ENCODE assay signal across 8 cellular contexts in the genomic region with DNA sequence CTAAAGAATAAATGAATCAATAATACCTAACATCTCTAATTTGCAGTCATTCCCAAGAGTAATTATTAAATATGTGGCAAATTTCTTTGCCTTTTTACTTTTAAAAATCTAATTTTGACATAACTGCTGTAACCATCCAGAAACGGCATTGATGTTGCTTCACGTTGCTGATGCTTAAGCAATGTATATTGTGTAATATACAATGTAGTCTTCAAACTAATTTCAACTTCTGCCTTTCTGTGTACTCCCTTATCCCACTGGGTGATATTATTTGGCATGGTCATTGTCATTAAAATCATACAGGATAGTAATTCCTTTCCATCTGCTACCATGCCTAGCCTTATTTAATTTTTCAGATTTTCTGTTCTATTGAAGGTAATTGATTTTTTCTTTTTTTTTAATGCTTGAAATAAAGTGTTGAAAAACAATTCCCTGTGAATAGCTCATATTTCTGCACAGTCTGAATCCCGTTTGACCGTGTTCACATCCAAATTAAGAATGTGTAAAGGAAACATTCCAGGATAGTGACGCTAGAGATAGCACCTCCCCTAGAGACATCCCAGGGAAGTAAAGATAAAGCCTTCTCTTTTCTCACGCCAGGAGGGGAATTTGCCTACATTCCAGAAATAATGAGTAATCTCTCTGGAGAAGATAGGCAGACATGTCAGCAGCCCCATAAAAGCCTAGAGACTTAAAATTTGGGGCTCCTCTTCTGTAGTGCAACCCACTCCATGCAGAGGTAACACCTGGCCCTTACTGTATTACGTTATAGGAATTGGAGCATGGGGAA. TPM values are rescaled to one million over a fixed set of nuclear protein-coding genes. Genes with fewer than 3 reads are reported as not detected.
A peak's percentile ranks its signal among the peaks of the same experiment; 100 is the strongest.
DNase-seq lines count a peak whose midpoint lies in the region; ATAC-seq and TF ChIP-seq lines count a peak whose summit lies in the region.

No MANE protein-coding gene starts in this region.

- no peaks in the 10 kb centered on the region for H3K27me3 Mint-ChIP-seq in progenitor cell of endocrine pancreas

- no peak for TF ChIP-seq CTCF in progenitor cell of endocrine pancreas (IDR thresholded peaks at IDR 0.05; ENCODE audit: unreplicated experiment)

- H3K4me1 Mint-ChIP-seq in progenitor cell of endocrine pancreas (ENCODE audit: low read depth): peaks cover 5% of the 10 kb centered on the region

- in situ Hi-C loops in SK-MEL-5 (cut with HindIII; ENCODE audit: low pct_unique_long_range_greater_than_20kb, low sequenced_read_pairs): no loop called here

- no peaks in the 10 kb centered on the region for H3K27me3 ChIP-seq in H7 (ENCODE audit: control insufficient read depth, insufficient read depth, low read length)

- DNase-seq in H7 (peak; percentile 38), SK-MEL-5 (ENCODE audit: low read depth, low spot score) (peak; percentile 65), foreskin melanocyte (peak; percentile 93), progenitor cell of endocrine pancreas (ENCODE audit: low spot score, unreplicated experiment) (no peak), SHP77 treated with DMSO at 0.1 percent for 48 hours (lab: John Stamatoyannopoulos, UW) (no peak), NCI-H2196 (lab: John Stamatoyannopoulos, UW; ENCODE audit: unreplicated experiment) (no peak)

- peaks cover 20% of the 10 kb centered on the region for H3K36me3 Mint-ChIP-seq in progenitor cell of endocrine pancreas (ENCODE audit: insufficient read depth)

- H3K27ac Mint-ChIP-seq in progenitor cell of endocrine pancreas: peak overlapping the region; percentile 5

- H3K36me3 ChIP-seq in H7 (replicated peaks; ENCODE audit: control insufficient read depth, insufficient read depth, low read length): no peaks in the 10 kb centered on the region; the same call in 1 of the 2 replicates

- H3K4me3 Mint-ChIP-seq in progenitor cell of endocrine pancreas (ENCODE audit: low read depth): no peak overlapping the region

- no peak for ATAC-seq in GM19324 (IDR thresholded peaks at IDR 0.05; ENCODE audit: low FRiP score, unreplicated experiment)
- no peak for ATAC-seq in GM18867 (IDR thresholded peaks at IDR 0.05; ENCODE audit: unreplicated experiment)

- H3K9me3 Mint-ChIP-seq in progenitor cell of endocrine pancreas (ENCODE audit: low read depth): peaks cover 8% of the 10 kb centered on the region

- no peak overlapping the region for H3K4me3 ChIP-seq in H7 (ENCODE audit: insufficient read depth, low read depth, low read length)

RNA-seq across cellular contexts. Expression of a gene that starts 8.6 kb away (rescaled TPM):
- 39.5 and 61.0 TPM in 2 replicates for total RNA-seq in H7 (2014; rRNA removed; shearing (Covaris generic))
- 37.4 and 44.9 TPM in 2 replicates for total RNA-seq in SK-MEL-5 (2014; rRNA removed; shearing (Covaris generic))
- 14.8 and 29.9 TPM in 2 replicates for polyA plus RNA-seq in SK-MEL-5 (2015; cell fraction: cytosol; rRNA removed)
- 70.0 and 70.7 TPM in 2 replicates for polyA plus RNA-seq in SK-MEL-5 (2015; cell fraction: nucleus; rRNA removed)
- total RNA-seq in progenitor cell of endocrine pancreas: 29.0 and 31.4 TPM in 2 replicates

RNA-seq across cellular contexts. Expression of a gene that starts 12.7 kb away (rescaled TPM):
- 0.80 and 1.00 TPM in 2 replicates for total RNA-seq in H7 (2014; rRNA removed; shearing (Covaris generic))
- 0.08 TPM in 1 of 2 replicates, not detected in the other for total RNA-seq in SK-MEL-5 (2014; rRNA removed; shearing (Covaris generic))
- polyA plus RNA-seq in SK-MEL-5 (2015; cell fraction: cytosol; rRNA removed): 0.19 TPM in 1 of 2 replicates, not detected in the other
- polyA plus RNA-seq in SK-MEL-5 (2015; cell fraction: nucleus; rRNA removed): not detected in 2 replicates
- total RNA-seq in progenitor cell of endocrine pancreas: 0.38 TPM in 1 of 2 replicates, not detected in the other

RNA-seq across cellular contexts. Expression of a gene that starts 35.1 kb away (rescaled TPM):
- total RNA-seq in H7 (2014; rRNA removed; shearing (Covaris generic)): 80.8 and 91.6 TPM in 2 replicates
- 44.9 and 48.4 TPM in 2 replicates for total RNA-seq in SK-MEL-5 (2014; rRNA removed; shearing (Covaris generic))
- 18.9 and 28.8 TPM in 2 replicates for polyA plus RNA-seq in SK-MEL-5 (2015; cell fraction: cytosol; rRNA removed)
- 42.6 and 46.0 TPM in 2 replicates for polyA plus RNA-seq in SK-MEL-5 (2015; cell fraction: nucleus; rRNA removed)
- 66.9 and 72.1 TPM in 2 replicates for total RNA-seq in progenitor cell of endocrine pancreas

Comparison
In these comparisons a context has a peak if more than half of its experiments do, and no peak if none do; other contexts are left out.
1. DNase-seq: peak in H7 (single experiment), SK-MEL-5 (single experiment) and foreskin melanocyte (single experiment); none in progenitor cell of endocrine pancreas (single experiment), SHP77 treated with DMSO at 0.1 percent for 48 hours (single experiment) and NCI-H2196 (single experiment).